In genomic region chr3:44913868-44914468, GRCh38 we compare ENCODE assay signal across 8 cellular contexts. TPM values are rescaled to one million over a fixed set of nuclear protein-coding genes. Genes with fewer than 3 reads are reported as not detected.
A peak's percentile ranks its signal among the peaks of the same experiment; 100 is the strongest.
DNase-seq lines count a peak whose midpoint lies in the region; ATAC-seq and TF ChIP-seq lines count a peak whose summit lies in the region.

No MANE protein-coding gene starts in this region.

- TF ChIP-seq POLR2A in transverse colon (IDR thresholded peaks at IDR 0.05), result no peak

- in situ Hi-C loops in transverse colon (cut with MboI; ENCODE audit: low pct_ligation_motif_present in 1 of 4, low pct_unique_long_range_greater_than_20kb in 1 of 4, low sequenced_read_pairs in 3 of 4), result loop anchor here in 3 of 4 donors (10.0 to 25.0 kb wide), 2 partner anchors 377 to 379 kb away; no protein-coding TSS in a partner anchor

- H3K4me1 ChIP-seq in KMS-11 (ENCODE audit: low read depth, poor library complexity, severe bottlenecking), result no peaks in the 10 kb centered on the region
- H3K4me1 ChIP-seq in RWPE2 (ENCODE audit: insufficient read depth, poor library complexity, severe bottlenecking), result peaks cover 5% of the 10 kb centered on the region
- H3K4me1 ChIP-seq in parathyroid adenoma, result peaks cover 26% of the 10 kb centered on the region
- no peaks in the 10 kb centered on the region for H3K4me1 ChIP-seq in transverse colon

- peak; percentile 46 for DNase-seq in DMS153 (lab: John Stamatoyannopoulos, UW)
- no peak for DNase-seq in RWPE2 (ENCODE audit: low spot score)
- peak; percentile 87 for DNase-seq in activated effector memory CD4-positive, alpha-beta T cell treated with anti-CD3 and anti-CD28 coated beads, Interleukin-2, amount 50 U/mL, for 16 hours
- DNase-seq in germinal center (ENCODE audit: low spot score), result peak; percentile 81
- DNase-seq in transverse colon, result peak; percentile 72

- H3K36me3 ChIP-seq in KMS-11 (ENCODE audit: insufficient read depth) (no peaks in the 10 kb centered on the region), RWPE2 (ENCODE audit: low read depth) (no peaks in the 10 kb centered on the region), parathyroid adenoma (ENCODE audit: control insufficient read depth, insufficient read depth, low read length) (no peaks in the 10 kb centered on the region), transverse colon (peaks cover 0 to 5% (median 2%) of the 10 kb centered on the region in 4 donors)

- H3K9ac ChIP-seq in KMS-11 (no peak overlapping the region), parathyroid adenoma (no peak overlapping the region)

- no peak overlapping the region for H3K27ac ChIP-seq in KMS-11
- H3K27ac ChIP-seq in RWPE2 (ENCODE audit: poor library complexity, severe bottlenecking), result peak overlapping the region; percentile 15
- H3K27ac ChIP-seq in parathyroid adenoma, result no peak overlapping the region
- H3K27ac ChIP-seq in transverse colon, result no peak overlapping the region

- TF ChIP-seq CTCF in KMS-11 (conservative IDR thresholded peaks at IDR 0.05; ENCODE audit: low read depth, low read length) (peak; percentile 66), RWPE2 (IDR thresholded peaks at IDR 0.05; ENCODE audit: poor library complexity, severe bottlenecking) (peak; percentile 84), parathyroid adenoma (IDR thresholded peaks at IDR 0.05) (peak; percentile 82), transverse colon (IDR thresholded peaks at IDR 0.05) (peak; percentile 71 to 80 (median 72))

- H3K4me3 ChIP-seq in KMS-11 (IDR thresholded peaks at IDR 0.05; ENCODE audit: insufficient read depth, low read depth, low read length) (no peak overlapping the region), RWPE2 (ENCODE audit: severe bottlenecking) (no peak overlapping the region), parathyroid adenoma (ENCODE audit: low read depth, low read length) (no peak overlapping the region), transverse colon (no peak overlapping the region)

- H2AFZ ChIP-seq in KMS-11 (ENCODE audit: low read depth) (no peak overlapping the region), parathyroid adenoma (peak overlapping the region; percentile 30)

- TF ChIP-seq EP300 in transverse colon (IDR thresholded peaks at IDR 0.05; ENCODE audit: low read depth), result no peak

- H4K20me1 ChIP-seq in KMS-11 (ENCODE audit: insufficient read depth), result no peaks in the 10 kb centered on the region

- H3K79me2 ChIP-seq in KMS-11 (ENCODE audit: insufficient read depth, low read depth) (no peaks in the 10 kb centered on the region), parathyroid adenoma (no peaks in the 10 kb centered on the region)

- 15 to 25% methylated on average over 3 to 4 of the region's 4 CpGs for WGBS in transverse colon (ENCODE audit: low coverage in 1 of 2), 2 donors

- H3K9me3 ChIP-seq in RWPE2 (ENCODE audit: severe bottlenecking) (no peaks in the 10 kb centered on the region), parathyroid adenoma (ENCODE audit: control insufficient read depth, low read length) (no peaks in the 10 kb centered on the region), transverse colon (no peaks in the 10 kb centered on the region)

- no peaks in the 10 kb centered on the region for H3K27me3 ChIP-seq in KMS-11 (ENCODE audit: insufficient read depth, low read depth)
- no peaks in the 10 kb centered on the region for H3K27me3 ChIP-seq in RWPE2 (ENCODE audit: insufficient read depth, poor library complexity, severe bottlenecking)
- H3K27me3 ChIP-seq in parathyroid adenoma (ENCODE audit: control insufficient read depth, insufficient read depth, low read length), result no peaks in the 10 kb centered on the region
- H3K27me3 ChIP-seq in transverse colon, result peaks cover 7% of the 10 kb centered on the region

- ATAC-seq in RWPE2 (ENCODE audit: low read depth) (peak; percentile 65), HG03097 (IDR thresholded peaks at IDR 0.05; ENCODE audit: low FRiP score, unreplicated experiment) (no peak)

- H3K4me2 ChIP-seq in KMS-11 (no peak overlapping the region), parathyroid adenoma (ENCODE audit: low read length) (no peak overlapping the region)

- intact Hi-C loops in transverse colon (cut with DNase I; ENCODE audit: low total_unique reads), result loop anchor here (10.0 kb wide), 1 partner anchor 379 kb away; no protein-coding TSS in a partner anchor

RNA-seq across cellular contexts. Expression of gene TGM4, which starts 39.6 kb away (rescaled TPM):
- not detected for total RNA-seq in transverse colon

RNA-seq across cellular contexts. Expression of gene TMEM42, which starts 52.3 kb away (rescaled TPM):
- total RNA-seq in transverse colon, result 10 to 100 TPM in 3 of 4 donors, not detected in 1; 10.0 to 13.7 (median 12.3) TPM
